20 cellular contexts compared by ENCODE assay signal in the genomic region with DNA sequence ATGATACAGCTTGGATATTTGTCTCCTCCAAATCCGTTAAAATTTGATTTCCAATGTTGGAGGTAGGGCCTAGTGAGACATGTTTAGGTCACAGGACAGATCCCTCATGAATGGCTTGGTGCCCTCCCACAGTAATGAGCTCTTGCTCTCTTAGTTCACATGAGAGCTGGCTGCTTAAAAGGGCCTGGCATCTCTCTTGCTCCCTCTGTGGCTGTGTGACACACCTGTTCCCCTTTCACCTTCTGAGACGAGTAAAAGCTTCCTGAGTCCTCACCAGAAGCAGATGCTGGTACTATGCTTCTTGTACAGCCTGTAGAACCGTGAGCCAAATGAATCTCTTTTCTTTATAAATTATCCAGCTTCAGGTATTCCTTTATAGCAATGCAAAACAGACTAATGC. TPM values are rescaled to one million over a fixed set of nuclear protein-coding genes. Genes with fewer than 3 reads are reported as not detected.
DNase-seq lines count a peak whose midpoint lies in the region; ATAC-seq and TF ChIP-seq lines count a peak whose summit lies in the region.
"Had no signal": no experiment of that assay in that cellular context is flagged by ENCODE, and none has a peak within 500 bp of the region (broad histone marks: within the 10 kb centered on the region; RNA-seq: fewer than 3 reads in every experiment).

No MANE protein-coding gene starts in this region.

- DNase-seq in NCI-H82 (lab: John Stamatoyannopoulos, UW) = peak; percentile 16
- DNase-seq in NCI-H82 treated with DMSO at 0.1 percent for 48 hours (lab: John Stamatoyannopoulos, UW; ENCODE audit: unreplicated experiment) = no peak
- peak; percentile 11 for DNase-seq in GM12865 (ENCODE audit: low read depth)
- DNase-seq in endodermal cell = peak; percentile 55
- no peak for DNase-seq in psoas muscle
- DNase-seq in GM13976 (ENCODE audit: low spot score) = no peak
- DNase-seq in NCI-H1694 (lab: John Stamatoyannopoulos, UW) = no peak
- DNase-seq: activated CD8-positive, alpha-beta memory T cell treated with anti-CD3 and anti-CD28 coated beads, Interleukin-2, amount 50 U/mL, for 48 hours; amniotic stem cell; COR-L47; islet precursor cell; stimulated activated CD4-positive, alpha-beta T cell treated with anti-CD3 and anti-CD28 coated beads, Interleukin-2, amount 100 ng/mL, for 24 hours; SW 1271 had no signal

- H3K9me3 Mint-ChIP-seq in endodermal cell = peaks cover 7% of the 10 kb centered on the region

- peaks cover 6% of the 10 kb centered on the region for H3K4me1 ChIP-seq in endodermal cell (ENCODE audit: control insufficient read depth, insufficient read depth, low read length)
- H3K4me1 ChIP-seq in psoas muscle = peaks cover 44% of the 10 kb centered on the region

- H3K9me3 ChIP-seq in endodermal cell (ENCODE audit: control insufficient read depth, low read length) = peaks cover 25% of the 10 kb centered on the region
- peaks cover 4% of the 10 kb centered on the region for H3K9me3 ChIP-seq in psoas muscle
- H3K9me3 ChIP-seq: vagina had no signal

- H3K9ac ChIP-seq in endodermal cell (ENCODE audit: extremely low read depth, low read length, poor library complexity, severe bottlenecking) = no peak overlapping the region

- peaks cover 5% of the 10 kb centered on the region for H3K27me3 Mint-ChIP-seq in endodermal cell (ENCODE audit: insufficient read depth)

- TF ChIP-seq CTCF in GM12865 (IDR thresholded peaks at IDR 0.05; ENCODE audit: insufficient read depth, low read depth, low read length, missing control alignments) = no peak
- peak; percentile 23 for TF ChIP-seq CTCF in endodermal cell (conservative IDR thresholded peaks at IDR 0.05)
- TF ChIP-seq CTCF in psoas muscle (IDR thresholded peaks at IDR 0.05) = no peak
- TF ChIP-seq CTCF in GM13976 (IDR thresholded peaks at IDR 0.05; ENCODE audit: borderline replicate concordance, control extremely low read depth, extremely low read depth, insufficient read depth, missing control alignments) = no peak

- H3K4me3 Mint-ChIP-seq in endodermal cell = no peak overlapping the region

- H3K36me3 ChIP-seq in endodermal cell (ENCODE audit: control insufficient read depth, insufficient read depth, low read length) = peaks cover 16% of the 10 kb centered on the region
- H3K36me3 ChIP-seq in psoas muscle (ENCODE audit: insufficient read depth in 1 of 2, low read depth in 1 of 2) = no peaks in the 10 kb centered on the region
- H3K36me3 ChIP-seq: vagina had no signal

- H3K27me3 ChIP-seq in endodermal cell (ENCODE audit: control insufficient read depth, insufficient read depth, low read length, poor library complexity, severe bottlenecking) (no peaks in the 10 kb centered on the region), psoas muscle (ENCODE audit: insufficient read depth in 3 of 3, low read length in 2 of 3) (no peaks in the 10 kb centered on the region)
- H3K27me3 ChIP-seq: vagina had no signal

- in situ Hi-C loops in GM13976 (cut with MboI; ENCODE audit: low sequenced_read_pairs, unreplicated experiment) = no loop called here

- H3K4me1 Mint-ChIP-seq in endodermal cell = peaks cover 49% of the 10 kb centered on the region

- no peak overlapping the region for H3K27ac ChIP-seq in endodermal cell (ENCODE audit: low read depth, low read length)
- H3K27ac ChIP-seq in psoas muscle = peak overlapping the region; percentile 98

- no peak overlapping the region for H3K27ac Mint-ChIP-seq in endodermal cell

- peaks cover 26% of the 10 kb centered on the region for H3K36me3 Mint-ChIP-seq in endodermal cell (ENCODE audit: low read depth)

- intact Hi-C loops in psoas muscle (cut with DNase I) = no loop called here

- WGBS in endodermal cell (ENCODE audit: insufficient coverage in 1 of 2, insufficient read length in 1 of 2), 2 experiments = 85 to 98% methylated on average over 3 of the region's 3 CpGs
- WGBS in psoas muscle, 3 donors = 53 to 60% (median 59%) methylated on average over 3 of the region's 3 CpGs

- ATAC-seq in psoas muscle = no peak
- no peak for ATAC-seq in HG03135 (IDR thresholded peaks at IDR 0.05; ENCODE audit: unreplicated experiment)
- ATAC-seq: A549 had no signal

- H3K4me3 ChIP-seq in GM12865 (ENCODE audit: low read depth, low read length) (no peak overlapping the region), endodermal cell (ENCODE audit: low read length) (peak overlapping the region; percentile 57), psoas muscle (no peak overlapping the region)
- H3K4me3 ChIP-seq: A549, vagina had no signal

RNA-seq across cellular contexts. Expression of a gene that starts 3.5 kb away (rescaled TPM):
- total RNA-seq in endodermal cell = 10 to 100 TPM; 23.9 to 26.7 TPM
- 23.6 TPM for polyA plus RNA-seq in endodermal cell (2013, experiment 1 of 2)
- polyA plus RNA-seq in endodermal cell (2013, experiment 2 of 2) = 20.3 TPM
- 10 to 100 TPM; 16.9 to 27.3 (median 23.5) TPM for total RNA-seq in psoas muscle
- polyA plus RNA-seq in psoas muscle = 10 to 100 TPM; 18.9 to 39.8 (median 25.6) TPM

RNA-seq across cellular contexts. Expression of a gene that starts 45.6 kb away (rescaled TPM):
- total RNA-seq in endodermal cell (not detected), psoas muscle (under 1 TPM in 1 of 4 donors, not detected in 3; 0.84 TPM)
- 0.21 TPM for polyA plus RNA-seq in endodermal cell (2013, experiment 1 of 2)
- polyA plus RNA-seq in endodermal cell (2013, experiment 2 of 2) = 0.46 TPM
- 1 to 10 TPM in 2 of 3 donors, under 1 TPM in 1; 0.29 to 1.1 (median 1.1) TPM for polyA plus RNA-seq in psoas muscle
- total RNA-seq: endothelial cell of umbilical vein, glomerular endothelial cell, H1, NCI-H460 had no signal
- polyA plus RNA-seq: A549, endothelial cell of umbilical vein, H1 had no signal

RNA-seq across cellular contexts. Expression of a gene that starts 55.5 kb away (rescaled TPM):
- total RNA-seq in endodermal cell = not detected
- polyA plus RNA-seq in endodermal cell (2013, experiment 1 of 2) = not detected
- polyA plus RNA-seq in endodermal cell (2013, experiment 2 of 2) = not detected
- under 1 TPM in 3 of 4 donors, not detected in 1; 0.08 to 0.17 (median 0.17) TPM for total RNA-seq in psoas muscle
- polyA plus RNA-seq in psoas muscle = under 1 TPM in 2 of 3 donors, not detected in 1; 0.04 to 0.05 TPM
- total RNA-seq: endothelial cell of umbilical vein, glomerular endothelial cell, H1, NCI-H460 had no signal
- polyA plus RNA-seq: A549, endothelial cell of umbilical vein, H1 had no signal

Comparison
In these comparisons a context has a peak if more than half of its experiments do, and no peak if none do; other contexts are left out.
1. DNase-seq: peak in NCI-H82 (single experiment), GM12865 (single experiment) and endodermal cell (single experiment); none in NCI-H82 treated with DMSO at 0.1 percent for 48 hours (single experiment), psoas muscle (0 of 2), GM13976 (single experiment) and NCI-H1694 (single experiment).